ENCODE assay signal across 8 cellular contexts in the genomic region with DNA sequence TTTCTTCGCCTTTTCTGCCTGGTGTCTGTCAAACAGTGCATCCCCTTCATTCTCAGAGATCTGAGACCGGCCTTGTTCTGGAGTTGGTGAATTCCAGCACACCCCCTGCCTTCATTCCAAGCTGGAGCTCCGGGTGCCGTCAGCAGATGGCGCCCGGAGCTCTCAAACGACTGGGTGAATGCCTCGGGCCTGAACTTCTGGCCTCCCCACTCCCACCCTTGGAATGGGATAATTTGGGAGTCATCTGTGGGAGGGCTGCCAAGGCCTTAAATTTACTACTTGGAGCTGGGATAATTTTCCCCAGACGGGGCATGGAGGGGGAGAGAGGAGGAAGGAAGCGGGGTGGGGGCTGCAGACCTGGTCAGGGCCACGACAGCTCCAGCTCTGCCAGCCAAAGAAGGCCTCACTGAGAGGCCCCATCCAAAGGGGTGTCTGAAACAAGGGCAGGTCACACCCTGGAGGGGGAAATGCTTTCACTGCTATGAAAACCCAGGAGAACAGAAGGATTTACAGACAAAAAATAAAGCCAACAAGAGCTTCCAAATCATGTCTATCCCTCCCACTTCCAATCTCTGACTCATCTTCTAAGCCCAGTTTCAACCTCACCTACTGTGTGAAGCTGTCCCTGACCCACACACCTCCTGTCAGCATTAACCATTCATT.
DNase-seq lines count a peak whose midpoint lies in the region; ATAC-seq and TF ChIP-seq lines count a peak whose summit lies in the region.

No MANE protein-coding gene starts in this region.

- in situ Hi-C loops in GM13976 (cut with MboI; ENCODE audit: low sequenced_read_pairs, unreplicated experiment): loop anchor here (25.0 kb wide), 1 partner anchor 356 kb away; the partner anchor contains the start of gene HES1

- no peaks in the 10 kb centered on the region for H3K36me3 Mint-ChIP-seq in activated CD8-positive, alpha-beta T cell treated with anti-CD3 and anti-CD28 coated beads, Interleukin-2, amount 10 ng/mL, durations not matched to agents 7 days and 5 days (ENCODE audit: low read depth)
- H3K36me3 Mint-ChIP-seq in neural progenitor cell: no peaks in the 10 kb centered on the region

- no peaks in the 10 kb centered on the region for H3K79me2 ChIP-seq in neural progenitor cell (ENCODE audit: low read depth)

- CTCF ChIA-PET in activated CD8-positive, alpha-beta T cell treated with anti-CD3 and anti-CD28 coated beads, Interleukin-2, amount 10 ng/mL, durations not matched to agents 7 days and 5 days (lab: Charles Lee): interaction anchor here (0.6 to 3.9 kb wide), 11 partner anchors 11 to 563 kb away, joined by 3 to 60 read pairs (median 4); no protein-coding TSS in a partner anchor

- peaks cover 32% of the 10 kb centered on the region for H3K27me3 Mint-ChIP-seq in activated CD8-positive, alpha-beta T cell treated with anti-CD3 and anti-CD28 coated beads, Interleukin-2, amount 10 ng/mL, durations not matched to agents 7 days and 5 days (ENCODE audit: low read depth)
- peaks cover 55% of the 10 kb centered on the region for H3K27me3 Mint-ChIP-seq in neural progenitor cell (ENCODE audit: insufficient read depth, low read depth)

- H3F3A ChIP-seq in neural progenitor cell (ENCODE audit: low read depth): peaks cover 39% of the 10 kb centered on the region

- TF ChIP-seq CTCF in GM13976 (IDR thresholded peaks at IDR 0.05; ENCODE audit: borderline replicate concordance, control extremely low read depth, extremely low read depth, insufficient read depth, missing control alignments) (peak; percentile 50), fibroblast of the aortic adventitia (IDR thresholded peaks at IDR 0.05; ENCODE audit: insufficient read depth, low read length) (peak; percentile 86), neural progenitor cell (IDR thresholded peaks at IDR 0.05) (peak; percentile 93)

- DNase-seq in AG08395 (ENCODE audit: low spot score): peak; percentile 90
- DNase-seq in GM13976 (ENCODE audit: low spot score): peak; percentile 66
- peak; percentile 41 for DNase-seq in NCI-H2171 treated with DMSO at 0.1 percent for 48 hours (lab: John Stamatoyannopoulos, UW)
- DNase-seq in activated CD8-positive, alpha-beta T cell treated with anti-CD3 and anti-CD28 coated beads, Interleukin-2, amount 10 ng/mL, durations not matched to agents 7 days and 5 days: peak; percentile 26
- peak; percentile 86 for DNase-seq in fibroblast of the aortic adventitia (ENCODE audit: low read depth)
- DNase-seq in neural progenitor cell (ENCODE audit: low spot score): peak; percentile 87

- no peak overlapping the region for H3K4me2 ChIP-seq in neural progenitor cell

- H3K4me1 ChIP-seq in neural progenitor cell: peaks cover 49% of the 10 kb centered on the region

- H3K27me3 ChIP-seq in neural progenitor cell: peaks cover 12% of the 10 kb centered on the region

- H3K9me3 Mint-ChIP-seq in activated CD8-positive, alpha-beta T cell treated with anti-CD3 and anti-CD28 coated beads, Interleukin-2, amount 10 ng/mL, durations not matched to agents 7 days and 5 days (ENCODE audit: insufficient read depth): no peaks in the 10 kb centered on the region
- no peaks in the 10 kb centered on the region for H3K9me3 Mint-ChIP-seq in neural progenitor cell

- H3K4me3 Mint-ChIP-seq in activated CD8-positive, alpha-beta T cell treated with anti-CD3 and anti-CD28 coated beads, Interleukin-2, amount 10 ng/mL, durations not matched to agents 7 days and 5 days: no peak overlapping the region
- no peak overlapping the region for H3K4me3 Mint-ChIP-seq in neural progenitor cell

- no peaks in the 10 kb centered on the region for H3K9me3 ChIP-seq in neural progenitor cell (ENCODE audit: low read depth)

- no peaks in the 10 kb centered on the region for H3K36me3 ChIP-seq in neural progenitor cell

- no peak overlapping the region for H3K9ac ChIP-seq in neural progenitor cell

- POLR2A ChIA-PET in activated CD8-positive, alpha-beta T cell treated with anti-CD3 and anti-CD28 coated beads, Interleukin-2, amount 10 ng/mL, durations not matched to agents 7 days and 5 days (lab: Charles Lee): no interaction called here

- H3K4me3 ChIP-seq in fibroblast of the aortic adventitia (ENCODE audit: low read depth, low read length) (no peak overlapping the region), neural progenitor cell (no peak overlapping the region)

- peaks cover 8% of the 10 kb centered on the region for H3K4me1 Mint-ChIP-seq in activated CD8-positive, alpha-beta T cell treated with anti-CD3 and anti-CD28 coated beads, Interleukin-2, amount 10 ng/mL, durations not matched to agents 7 days and 5 days (ENCODE audit: low read depth)
- peaks cover 68% of the 10 kb centered on the region for H3K4me1 Mint-ChIP-seq in neural progenitor cell

- ATAC-seq in activated CD8-positive, alpha-beta T cell treated with anti-CD3 and anti-CD28 coated beads, Interleukin-2, amount 10 ng/mL, durations not matched to agents 7 days and 5 days: no peak
- ATAC-seq in HG02938 (IDR thresholded peaks at IDR 0.05; ENCODE audit: unreplicated experiment) (no peak), GM21447 (IDR thresholded peaks at IDR 0.05; ENCODE audit: unreplicated experiment) (no peak)

- no peak overlapping the region for H2AFZ ChIP-seq in neural progenitor cell (replicated peaks)

- H4K20me1 ChIP-seq in neural progenitor cell (ENCODE audit: low read depth): no peaks in the 10 kb centered on the region

- H3K27ac Mint-ChIP-seq in activated CD8-positive, alpha-beta T cell treated with anti-CD3 and anti-CD28 coated beads, Interleukin-2, amount 10 ng/mL, durations not matched to agents 7 days and 5 days: no peak overlapping the region
- peak overlapping the region; percentile 18 for H3K27ac Mint-ChIP-seq in neural progenitor cell

- no peak overlapping the region for H3K27ac ChIP-seq in neural progenitor cell

Comparison
In these comparisons a context has a peak if more than half of its experiments do, and no peak if none do; other contexts are left out.
1. DNase-seq: peak in every context shown above with its lines; median percentile 90 in AG08395; 87 in neural progenitor cell; 86 in fibroblast of the aortic adventitia; 66 in GM13976; 41 in NCI-H2171 treated with DMSO at 0.1 percent for 48 hours; 26 in activated CD8-positive, alpha-beta T cell treated with anti-CD3 and anti-CD28 coated beads, Interleukin-2, amount 10 ng/mL, durations not matched to agents 7 days and 5 days.